In genomic region chr13:41356788-41357187, GRCh38 we compare ENCODE assay signal across 12 cellular contexts.
DNase-seq lines count a peak whose midpoint lies in the region; TF ChIP-seq lines count a peak whose summit lies in the region.
"Had no signal": no experiment of that assay in that cellular context is flagged by ENCODE, and none has a peak within 500 bp of the region (broad histone marks: within the 10 kb centered on the region; RNA-seq: fewer than 3 reads in every experiment).

No MANE protein-coding gene starts in this region.

- H3K4me3 ChIP-seq in NB4 (ENCODE audit: low read depth, low read length) = no peak overlapping the region
- peak overlapping the region; percentile 19 for H3K4me3 ChIP-seq in effector memory CD4-positive, alpha-beta T cell (ENCODE audit: insufficient read depth, low read depth, low read length, poor library complexity, severe bottlenecking)
- H3K4me3 ChIP-seq: breast epithelium, GM12878 had no signal

- no peak for TF ChIP-seq POLR2A in NB4 (IDR thresholded peaks at IDR 0.05; ENCODE audit: extremely low read depth, insufficient read length)

- TF ChIP-seq CTCF in NB4 (IDR thresholded peaks at IDR 0.05; ENCODE audit: low read depth, low read length) = no peak

- H3K9me3 ChIP-seq in effector memory CD4-positive, alpha-beta T cell (ENCODE audit: control insufficient read depth, low read length) = no peaks in the 10 kb centered on the region
- H3K9me3 ChIP-seq: breast epithelium had no signal

- H3K36me3 ChIP-seq in effector memory CD4-positive, alpha-beta T cell (ENCODE audit: control insufficient read depth, insufficient read depth, low read length) = no peaks in the 10 kb centered on the region
- H3K36me3 ChIP-seq: breast epithelium had no signal

- peaks cover 60% of the 10 kb centered on the region for H3K4me1 ChIP-seq in effector memory CD4-positive, alpha-beta T cell (ENCODE audit: control insufficient read depth, insufficient read depth, low read length, poor library complexity, severe bottlenecking)
- H3K4me1 ChIP-seq: breast epithelium had no signal

- no peaks in the 10 kb centered on the region for H3K27me3 ChIP-seq in effector memory CD4-positive, alpha-beta T cell (replicated peaks; ENCODE audit: control insufficient read depth, insufficient read depth, low read length, poor library complexity, severe bottlenecking)
- H3K27me3 ChIP-seq: breast epithelium had no signal

- peak overlapping the region; percentile 82 for H3K27ac ChIP-seq in effector memory CD4-positive, alpha-beta T cell (ENCODE audit: insufficient read depth, low read length, poor library complexity, severe bottlenecking)
- H3K27ac ChIP-seq: breast epithelium had no signal

- peak; percentile 36 for DNase-seq in NB4 (ENCODE audit: low read depth)
- DNase-seq in activated CD4-positive, alpha-beta T cell treated with anti-CD3 and anti-CD28 coated beads, Interleukin-2, amount 50 U/mL, for 1 hour = peak; percentile 44
- peak in 2 of 3 donors; percentile 7 to 20 for DNase-seq in effector memory CD4-positive, alpha-beta T cell
- DNase-seq in stimulated activated CD4-positive, alpha-beta T cell treated with anti-CD3 and anti-CD28 coated beads, Interleukin-4, amount 100 ng/mL, for 24 hours = peak; percentile 22
- no peak for DNase-seq in NCI-H146 treated with DMSO at 0.1 percent for 48 hours (lab: John Stamatoyannopoulos, UW; ENCODE audit: unreplicated experiment)
- DNase-seq in foreskin melanocyte = no peak
- no peak for DNase-seq in NCI-H446 (lab: John Stamatoyannopoulos, UW)
- no peak for DNase-seq in anterior cingulate cortex (lab: John Stamatoyannopoulos, UW)
- DNase-seq: DMS153, Right ventricle myocardium superior had no signal

Comparison
In these comparisons a context has a peak if more than half of its experiments do, and no peak if none do; other contexts are left out.
1. DNase-seq: peak in NB4 (single experiment), activated CD4-positive, alpha-beta T cell treated with anti-CD3 and anti-CD28 coated beads, Interleukin-2, amount 50 U/mL, for 1 hour (single experiment), effector memory CD4-positive, alpha-beta T cell (2 of 3) and stimulated activated CD4-positive, alpha-beta T cell treated with anti-CD3 and anti-CD28 coated beads, Interleukin-4, amount 100 ng/mL, for 24 hours (single experiment); none in NCI-H146 treated with DMSO at 0.1 percent for 48 hours (single experiment), foreskin melanocyte (single experiment), NCI-H446 (0 of 2) and anterior cingulate cortex (0 of 58).